24 cellular contexts compared by ENCODE assay signal in genomic region chr7:130136579-130137167, GRCh38.
"Had no signal": no experiment of that assay in that cellular context is flagged by ENCODE, and none has a peak within 500 bp of the region (broad histone marks: within the 10 kb centered on the region; RNA-seq: fewer than 3 reads in every experiment).

No MANE protein-coding gene starts in this region.

- H3K27me3 ChIP-seq: gastroesophageal sphincter, heart right ventricle, sigmoid colon, spleen, tibial nerve, upper lobe of left lung had no signal

- H3K4me1 ChIP-seq: prostate gland had no signal

- H3K4me3 Mint-ChIP-seq: naive thymus-derived CD8-positive, alpha-beta T cell; nephron progenitor cell; stimulated activated memory B cell treated with anti-CD40 and anti-IgM and Interleukin-4, amounts not matched to agents 10 μg/mL and 1 μg/mL and 100 μg/mL, for 72 hours had no signal

- H3K27me3 Mint-ChIP-seq: naive thymus-derived CD8-positive, alpha-beta T cell; stimulated activated memory B cell treated with anti-CD40 and anti-IgM and Interleukin-4, amounts not matched to agents 10 μg/mL and 1 μg/mL and 100 μg/mL, for 72 hours had no signal

- H3K27ac Mint-ChIP-seq: nephron progenitor cell; stimulated activated memory B cell treated with anti-CD40 and anti-IgM and Interleukin-4, amounts not matched to agents 10 μg/mL and 1 μg/mL and 100 μg/mL, for 72 hours had no signal

- DNase-seq: cerebellar nuclear complex; cortex of kidney; effector CD4-positive, alpha-beta T cell; foreskin fibroblast; heart right ventricle; mesenchymal stem cell; naive thymus-derived CD8-positive, alpha-beta T cell; nephron progenitor cell; right cardiac atrium; sigmoid colon; spleen; stimulated activated CD4-positive, alpha-beta T cell treated with anti-CD3 and anti-CD28 coated beads, Interleukin-4, amount 100 ng/mL, for 4 hours; stimulated activated naive CD8-positive, alpha-beta T cell treated with anti-CD3 and anti-CD28 coated beads, Interleukin-15, Interleukin-2, amounts not matched to agents 100 U/mL and 50 U/mL, for 24 hours; substantia nigra; upper lobe of left lung had no signal

- H3K4me3 ChIP-seq: gastroesophageal sphincter, heart right ventricle, lung, prostate gland, sigmoid colon, spleen, thoracic aorta, tibial nerve, upper lobe of left lung had no signal

- H3K36me3 ChIP-seq: prostate gland had no signal

- H3K27ac ChIP-seq: gastroesophageal sphincter, heart right ventricle, prostate gland, sigmoid colon, spleen, thoracic aorta, tibial nerve had no signal

- H3K9me3 ChIP-seq: gastroesophageal sphincter, heart right ventricle, prostate gland, sigmoid colon, spleen, thoracic aorta, tibial nerve, upper lobe of left lung had no signal

- FAIRE-seq: keratinocyte, urothelium cell line had no signal

- H3K9me3 Mint-ChIP-seq: naive thymus-derived CD8-positive, alpha-beta T cell; nephron progenitor cell; stimulated activated memory B cell treated with anti-CD40 and anti-IgM and Interleukin-4, amounts not matched to agents 10 μg/mL and 1 μg/mL and 100 μg/mL, for 72 hours had no signal

- ATAC-seq: gastroesophageal sphincter; heart right ventricle; left lobe of liver; naive thymus-derived CD8-positive, alpha-beta T cell; right cardiac atrium; stimulated activated memory B cell treated with anti-CD40 and anti-IgM and Interleukin-4, amounts not matched to agents 10 μg/mL and 1 μg/mL and 100 μg/mL, for 72 hours; stimulated activated naive CD8-positive, alpha-beta T cell treated with anti-CD3 and anti-CD28 coated beads, Interleukin-15, Interleukin-2, amounts not matched to agents 100 U/mL and 50 U/mL, for 24 hours had no signal
